ENCODE assay signal across 8 cellular contexts in the genomic region with DNA sequence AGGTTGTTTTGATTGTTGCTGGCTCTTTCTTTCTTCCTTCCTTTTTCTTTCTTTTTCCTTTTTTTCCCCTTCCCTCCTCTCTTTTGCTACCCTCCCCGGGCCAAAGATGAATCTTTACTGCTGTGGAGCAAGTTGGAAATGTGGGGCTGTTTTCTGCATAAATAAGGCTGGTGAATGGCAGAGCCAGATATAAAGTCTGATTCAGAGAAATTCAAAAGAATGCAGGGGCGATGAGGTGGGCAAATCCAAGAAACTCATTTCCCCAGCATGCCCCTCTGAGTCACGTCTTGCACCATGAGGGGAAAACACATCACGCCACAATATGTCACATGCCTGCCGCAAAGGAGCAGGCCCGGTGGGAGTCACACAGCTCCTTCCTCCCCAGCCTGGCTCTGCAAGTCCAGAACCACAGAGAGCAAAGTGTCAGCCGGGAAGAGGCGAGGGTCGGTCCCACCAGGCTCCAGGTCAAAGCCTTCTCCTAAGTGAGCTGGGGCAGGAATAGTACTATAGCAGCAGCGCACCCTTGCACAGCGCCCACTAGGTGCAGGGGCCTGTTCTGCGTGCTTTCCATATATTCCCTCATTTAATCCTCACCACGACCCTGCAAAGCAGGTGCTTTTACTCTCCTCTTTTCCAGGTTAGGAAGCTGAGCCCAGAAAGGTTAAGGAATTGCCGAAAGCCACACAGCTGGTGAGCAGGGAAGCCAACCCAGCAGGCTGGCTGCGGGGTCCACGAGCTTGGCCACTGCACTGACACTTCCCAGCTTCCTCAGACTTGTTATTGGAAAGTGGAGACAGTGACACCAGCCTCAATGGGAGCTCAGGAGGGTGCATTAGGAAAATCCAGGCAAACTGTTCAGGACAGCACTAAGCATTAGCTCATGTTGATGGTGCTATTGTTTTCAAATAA.
A peak's percentile ranks its signal among the peaks of the same experiment; 100 is the strongest.
DNase-seq lines count a peak whose midpoint lies in the region; ATAC-seq and TF ChIP-seq lines count a peak whose summit lies in the region.

No MANE protein-coding gene starts in this region.

- no peaks in the 10 kb centered on the region for H3K9me3 ChIP-seq in BLaER1 treated with 17β-estradiol and CSF1 and Interleukin-3, amounts not matched to agents 10 nM and 100 nM (replicated peaks in 1 of 11)
- no peaks in the 10 kb centered on the region for H3K9me3 ChIP-seq in H9 (ENCODE audit: control insufficient read depth, low read depth, low read length)

- no peak overlapping the region for H2BK5ac ChIP-seq in H9 (ENCODE audit: insufficient read length, low read length)
- H2BK5ac ChIP-seq in mesendoderm (ENCODE audit: low read length) = peak overlapping the region; percentile 52

- intact Hi-C loops in activated CD8-positive, alpha-beta T cell treated with anti-CD3 and anti-CD28 coated beads for 36 hours (cut with micrococcal nuclease) = loop anchor here (5.0 kb wide), 1 partner anchor 93 kb away; a partner anchor contains a TSS

- H3K4me3 ChIP-seq in BLaER1 treated with 17β-estradiol and CSF1 and Interleukin-3, amounts not matched to agents 10 nM and 100 nM = peak overlapping the region; percentile 31 to 69 (median 56); a peak in 19 of 20 replicates
- H3K4me3 ChIP-seq in mesendoderm (ENCODE audit: low read length) = no peak overlapping the region

- no peak overlapping the region for H2BK120ac ChIP-seq in H9 (ENCODE audit: low read depth, low read length, poor library complexity, severe bottlenecking)
- H2BK120ac ChIP-seq in mesendoderm (ENCODE audit: low read depth, low read length) = peak overlapping the region; percentile 2

- H3K36me3 ChIP-seq in BLaER1 treated with 17β-estradiol and CSF1 and Interleukin-3, amounts not matched to agents 10 nM and 100 nM = no peaks in the 10 kb centered on the region
- H3K36me3 ChIP-seq in mesendoderm (ENCODE audit: control insufficient read depth, insufficient read depth, low read length) = no peaks in the 10 kb centered on the region

- H2AFZ ChIP-seq in H9 (ENCODE audit: low read length) = no peak overlapping the region

- H3K27ac ChIP-seq in BLaER1 treated with 17β-estradiol and CSF1 and Interleukin-3, amounts not matched to agents 10 nM and 100 nM = peak overlapping the region; percentile 84 to 98 (median 93)
- H3K27ac ChIP-seq in H9 (ENCODE audit: insufficient read length, low read depth, low read length) (peak overlapping the region; percentile 76), mesendoderm (ENCODE audit: low read depth, low read length) (peak overlapping the region; percentile 86)

- H3K23me2 ChIP-seq in H9 (ENCODE audit: insufficient read length, low read depth, low read length, poor library complexity, severe bottlenecking) = peaks cover 13% of the 10 kb centered on the region

- POLR2A ChIA-PET in activated CD8-positive, alpha-beta T cell treated with anti-CD3 and anti-CD28 coated beads for 36 hours (lab: Charles Lee) = interaction anchor here (0.8 to 1.5 kb wide), 8 partner anchors 11 to 271 kb away, joined by 3 to 6 read pairs (median 4); no protein-coding TSS in a partner anchor

- H3K4me3 Mint-ChIP-seq in H9 = peak overlapping the region; percentile 68 to 81
- peak overlapping the region; percentile 82 for H3K4me3 Mint-ChIP-seq in activated CD8-positive, alpha-beta T cell treated with anti-CD3 and anti-CD28 coated beads for 36 hours
- H3K4me3 Mint-ChIP-seq in effector memory CD8-positive, alpha-beta T cell = peak overlapping the region; percentile 92 to 94

- peak overlapping the region; percentile 63 for H3K18ac ChIP-seq in H9 (ENCODE audit: insufficient read length, low read depth, low read length)
- peak overlapping the region; percentile 93 for H3K18ac ChIP-seq in mesendoderm (ENCODE audit: low read length)

- peaks cover 0 to 9% (median 0%) of the 10 kb centered on the region in 11 experiments; a peak in 3 of 22 replicates for H4K20me1 ChIP-seq in BLaER1 treated with 17β-estradiol and CSF1 and Interleukin-3, amounts not matched to agents 10 nM and 100 nM
- H4K20me1 ChIP-seq in H9 (ENCODE audit: control insufficient read depth, insufficient read depth, insufficient read length) = no peaks in the 10 kb centered on the region

- peaks cover 26% of the 10 kb centered on the region for H3K27me3 Mint-ChIP-seq in H9 (ENCODE audit: low read depth)
- H3K27me3 Mint-ChIP-seq in activated CD8-positive, alpha-beta T cell treated with anti-CD3 and anti-CD28 coated beads for 36 hours = no peaks in the 10 kb centered on the region
- H3K27me3 Mint-ChIP-seq in effector memory CD8-positive, alpha-beta T cell = no peaks in the 10 kb centered on the region

- peak overlapping the region; percentile 78 for H4K5ac ChIP-seq in H9 (ENCODE audit: insufficient read length, low read depth, low read length)
- H4K5ac ChIP-seq in mesendoderm (ENCODE audit: low read length) = no peak overlapping the region

- peaks cover 37 to 42% of the 10 kb centered on the region in 2 experiments for H3K4me1 Mint-ChIP-seq in H9
- H3K4me1 Mint-ChIP-seq in activated CD8-positive, alpha-beta T cell treated with anti-CD3 and anti-CD28 coated beads for 36 hours (ENCODE audit: low read depth) = peaks cover 42% of the 10 kb centered on the region
- peaks cover 15 to 19% of the 10 kb centered on the region in 2 donors for H3K4me1 Mint-ChIP-seq in effector memory CD8-positive, alpha-beta T cell (ENCODE audit: low read depth in 2 of 2)

- H3K56ac ChIP-seq in H9 (ENCODE audit: insufficient read length, low read depth, low read length) (peak overlapping the region; percentile 41), mesendoderm (ENCODE audit: low read length) (peak overlapping the region; percentile 82)

- peak overlapping the region; percentile 86 for H3K14ac ChIP-seq in H9 (ENCODE audit: insufficient read depth, low read length)

- H3K4ac ChIP-seq in H9 (ENCODE audit: low read depth, low read length) (no peak overlapping the region), mesendoderm (ENCODE audit: low read depth, low read length) (peak overlapping the region; percentile 40)

- H3K4me1 ChIP-seq in BLaER1 treated with 17β-estradiol and CSF1 and Interleukin-3, amounts not matched to agents 10 nM and 100 nM = peaks cover 44 to 69% (median 55%) of the 10 kb centered on the region in 10 experiments
- H3K4me1 ChIP-seq in H9 (ENCODE audit: insufficient read depth, low read length) = peaks cover 3% of the 10 kb centered on the region; the same call in 1 of the 2 replicates
- peaks cover 14% of the 10 kb centered on the region for H3K4me1 ChIP-seq in mesendoderm (ENCODE audit: control insufficient read depth, low read depth, low read length)

- H3K79me1 ChIP-seq in H9 (ENCODE audit: insufficient read depth, low read depth, low read length, poor library complexity, severe bottlenecking) = no peaks in the 10 kb centered on the region
- H3K79me1 ChIP-seq in mesendoderm (ENCODE audit: low read length) = no peaks in the 10 kb centered on the region

- no peaks in the 10 kb centered on the region for H3K79me2 ChIP-seq in H9 (ENCODE audit: insufficient read depth, low read length)
- H3K79me2 ChIP-seq in mesendoderm (ENCODE audit: control insufficient read depth, insufficient read depth, low read length) = no peaks in the 10 kb centered on the region

- H2BK20ac ChIP-seq in H9 (ENCODE audit: low read depth, low read length, poor library complexity, severe bottlenecking) = no peak overlapping the region

- H3T11ph ChIP-seq in H9 (ENCODE audit: low read length) = no peak overlapping the region

- H2AK5ac ChIP-seq in H9 (ENCODE audit: insufficient read length, low read length) (no peak overlapping the region), mesendoderm (ENCODE audit: low read length) (peak overlapping the region; percentile 9)

- H3K23ac ChIP-seq in H9 (ENCODE audit: insufficient read length, low read depth, low read length) = no peak overlapping the region
- H3K23ac ChIP-seq in mesendoderm (ENCODE audit: low read length) = no peak overlapping the region

- CTCF ChIA-PET in activated CD8-positive, alpha-beta T cell treated with anti-CD3 and anti-CD28 coated beads for 36 hours (lab: Charles Lee) = interaction anchor here (0.6 to 4.0 kb wide), 14 partner anchors 8 to 268 kb away, joined by 3 to 27 read pairs (median 3); no protein-coding TSS in a partner anchor

- H2BK15ac ChIP-seq in H9 (ENCODE audit: low read depth, low read length) (no peak overlapping the region), mesendoderm (replicated peaks; ENCODE audit: low read depth) (no peak overlapping the region)

- H3K9ac ChIP-seq in BLaER1 treated with 17β-estradiol and CSF1 and Interleukin-3, amounts not matched to agents 10 nM and 100 nM = peak overlapping the region; percentile 75 to 92 (median 85)
- H3K9ac ChIP-seq in H9 (ENCODE audit: extremely low read depth, insufficient read length, low read length) (peak overlapping the region; percentile 50), mesendoderm (ENCODE audit: low read length) (peak overlapping the region; percentile 45)

- H4K8ac ChIP-seq in H9 (replicated peaks; ENCODE audit: insufficient read length, low read depth, low read length) (no peak overlapping the region), mesendoderm (ENCODE audit: low read depth, low read length) (no peak overlapping the region)

- H2BK12ac ChIP-seq in H9 (ENCODE audit: insufficient read length, low read depth, low read length) = peak overlapping the region; percentile 41

- H3K4me2 ChIP-seq in BLaER1 treated with 17β-estradiol and CSF1 and Interleukin-3, amounts not matched to agents 10 nM and 100 nM = peak overlapping the region; percentile 81 to 99 (median 90)
- H3K4me2 ChIP-seq in H9 (ENCODE audit: insufficient read depth, insufficient read length, low read length) (peak overlapping the region; percentile 86), mesendoderm (ENCODE audit: low read length) (peak overlapping the region; percentile 6)

- H3K36me3 Mint-ChIP-seq in H9 (ENCODE audit: insufficient read depth in 1 of 3, low read depth in 3 of 3) = no peaks in the 10 kb centered on the region; a peak in 2 of 7 replicates
- no peaks in the 10 kb centered on the region for H3K36me3 Mint-ChIP-seq in activated CD8-positive, alpha-beta T cell treated with anti-CD3 and anti-CD28 coated beads for 36 hours (ENCODE audit: low read depth)
- peaks cover 8% of the 10 kb centered on the region for H3K36me3 Mint-ChIP-seq in effector memory CD8-positive, alpha-beta T cell (ENCODE audit: insufficient read depth)

- whole genome bisulfite sequencing in H9 (ENCODE audit: extremely low coverage, insufficient read length, low lambda C conversion rate) = no CpG with 5 or more reads among the region's 16 CpGs
- WGBS in mesendoderm (ENCODE audit: extremely low coverage, insufficient coverage, low lambda C conversion rate) = no CpG with 5 or more reads among the region's 16 CpGs

- peak; percentile 82 for DNase-seq in H9
- DNase-seq in NCI-H748 (lab: John Stamatoyannopoulos, UW; ENCODE audit: unreplicated experiment) = peak; percentile 73
- peak; percentile 90 for DNase-seq in activated CD8-positive, alpha-beta T cell treated with anti-CD3 and anti-CD28 coated beads for 36 hours
- DNase-seq in effector memory CD8-positive, alpha-beta T cell = peak; percentile 33 to 54 (median 46)
- DNase-seq in mesendoderm = peak; percentile 92
- peak; percentile 40 for DNase-seq in stimulated activated CD8-positive, alpha-beta memory T cell treated with anti-CD3 and anti-CD28 coated beads, Interleukin-15, amount 100 ng/mL, for 1 hour (ENCODE audit: low read depth)

- TF ChIP-seq CTCF in H9 (conservative IDR thresholded peaks at IDR 0.05) = peak; percentile 85
- peak; percentile 75 for TF ChIP-seq CTCF in activated CD8-positive, alpha-beta T cell treated with anti-CD3 and anti-CD28 coated beads for 36 hours (IDR thresholded peaks at IDR 0.05)

- peak; percentile 73 for ATAC-seq in activated CD8-positive, alpha-beta T cell treated with anti-CD3 and anti-CD28 coated beads for 36 hours
- peak; percentile 71 for ATAC-seq in effector memory CD8-positive, alpha-beta T cell (replicated peaks)
- no peak for ATAC-seq in HG02571 (IDR thresholded peaks at IDR 0.05; ENCODE audit: unreplicated experiment)

- peak overlapping the region; percentile 94 to 98 (median 97) for H3K27ac Mint-ChIP-seq in H9
- peak overlapping the region; percentile 99 for H3K27ac Mint-ChIP-seq in activated CD8-positive, alpha-beta T cell treated with anti-CD3 and anti-CD28 coated beads for 36 hours
- peak overlapping the region; percentile 95 to 96 for H3K27ac Mint-ChIP-seq in effector memory CD8-positive, alpha-beta T cell

- peaks cover 0 to 26% (median 14%) of the 10 kb centered on the region in 11 experiments; a peak in 15 of 22 replicates for H3K27me3 ChIP-seq in BLaER1 treated with 17β-estradiol and CSF1 and Interleukin-3, amounts not matched to agents 10 nM and 100 nM
- H3K27me3 ChIP-seq in H9 (ENCODE audit: insufficient read depth, low read length) (no peaks in the 10 kb centered on the region), mesendoderm (ENCODE audit: insufficient read depth, low read length, poor library complexity) (no peaks in the 10 kb centered on the region)

- no peaks in the 10 kb centered on the region for H3K9me3 Mint-ChIP-seq in H9
- no peaks in the 10 kb centered on the region for H3K9me3 Mint-ChIP-seq in activated CD8-positive, alpha-beta T cell treated with anti-CD3 and anti-CD28 coated beads for 36 hours
- no peaks in the 10 kb centered on the region for H3K9me3 Mint-ChIP-seq in effector memory CD8-positive, alpha-beta T cell

- H4K91ac ChIP-seq in H9 (ENCODE audit: insufficient read length, low read depth, low read length) = no peak overlapping the region

Comparison
In these comparisons a context has a peak if more than half of its experiments do, and no peak if none do; other contexts are left out.
1. H3K4me2 ChIP-seq: peak in every context shown above with its lines; median percentile 90 in BLaER1 treated with 17β-estradiol and CSF1 and Interleukin-3, amounts not matched to agents 10 nM and 100 nM; 86 in H9; 6 in mesendoderm.
2. DNase-seq: peak in every context shown above with its lines; median percentile 92 in mesendoderm; 90 in activated CD8-positive, alpha-beta T cell treated with anti-CD3 and anti-CD28 coated beads for 36 hours; 82 in H9; 73 in NCI-H748; 46 in effector memory CD8-positive, alpha-beta T cell; 40 in stimulated activated CD8-positive, alpha-beta memory T cell treated with anti-CD3 and anti-CD28 coated beads, Interleukin-15, amount 100 ng/mL, for 1 hour.